Comparison of ENCODE assay signal across 13 cellular contexts in the genomic region with DNA sequence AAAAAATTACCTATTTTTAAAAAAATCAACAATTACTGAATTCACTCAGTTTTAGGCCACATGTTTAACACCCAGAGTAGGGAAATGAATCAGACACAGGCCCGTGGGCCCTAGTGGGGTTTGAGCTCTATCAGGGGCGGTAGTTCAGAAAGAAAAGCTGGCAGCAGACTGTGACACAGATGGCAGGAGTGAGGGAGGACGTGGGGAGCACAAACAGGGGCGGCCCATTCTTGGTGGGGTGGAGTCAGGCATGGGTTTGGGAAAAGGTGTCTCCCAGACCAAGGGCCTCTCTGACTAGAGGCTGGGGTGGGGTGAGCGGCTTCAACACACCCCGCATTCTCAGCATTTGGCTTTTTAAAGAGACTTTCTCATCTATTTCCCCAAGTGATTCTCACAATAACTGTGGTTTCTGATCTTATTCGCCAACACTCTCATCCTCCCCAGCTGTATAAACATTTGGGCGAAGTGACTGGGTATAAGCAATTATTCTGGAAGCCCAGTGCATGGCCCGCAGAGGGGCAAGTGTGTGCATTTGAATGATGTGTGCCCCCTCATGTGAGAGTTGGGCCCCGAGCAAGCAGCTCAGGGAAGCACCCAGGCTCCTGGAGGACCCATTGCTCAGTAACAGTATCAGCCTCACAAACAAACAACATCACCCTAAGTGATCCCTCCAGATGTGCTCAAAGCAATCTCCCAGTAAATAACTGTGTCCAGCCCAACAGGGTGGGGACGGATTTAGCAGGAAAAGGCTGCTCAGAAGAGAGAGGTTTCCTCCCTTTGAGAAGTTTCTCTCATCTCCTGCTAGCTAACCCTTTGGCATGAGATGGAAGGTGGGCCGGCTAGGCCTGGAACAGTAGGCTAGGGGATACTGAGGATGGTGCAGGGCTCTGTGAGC.
A peak's percentile ranks its signal among the peaks of the same experiment; 100 is the strongest.
DNase-seq lines count a peak whose midpoint lies in the region; ATAC-seq and TF ChIP-seq lines count a peak whose summit lies in the region.
"Had no signal": no experiment of that assay in that cellular context is flagged by ENCODE, and none has a peak within 500 bp of the region (broad histone marks: within the 10 kb centered on the region; RNA-seq: fewer than 3 reads in every experiment).

No MANE protein-coding gene starts in this region.

- CTCF ChIA-PET in activated CD4-positive, alpha-beta T cell treated with anti-CD3 and anti-CD28 coated beads, Interleukin-2, amount 10 ng/mL, durations not matched to agents 7 days and 5 days (lab: Charles Lee), result no interaction called here

- H3K4me1 ChIP-seq in gastrocnemius medialis, result no peaks in the 10 kb centered on the region

- no peaks in the 10 kb centered on the region for H3K9me3 ChIP-seq in gastrocnemius medialis
- H3K9me3 ChIP-seq: thoracic aorta had no signal

- peak; percentile 48 for DNase-seq in activated CD4-positive, alpha-beta T cell treated with anti-CD3 and anti-CD28 coated beads for 48 hours
- no peak for DNase-seq in activated CD4-positive, alpha-beta T cell treated with anti-CD3 and anti-CD28 coated beads, Interleukin-2, amount 10 ng/mL, durations not matched to agents 7 days and 5 days
- DNase-seq in chondrocyte (ENCODE audit: low spot score) (no peak), gastrocnemius medialis (no peak), OCI-M1 (lab: John Stamatoyannopoulos, UW) (no peak), GM10266 (ENCODE audit: extremely low spot score) (no peak)
- DNase-seq in activated effector memory CD4-positive, alpha-beta T cell treated with anti-CD3 and anti-CD28 coated beads, Interleukin-2, amount 50 U/mL, for 16 hours, result no peak
- DNase-seq: effector memory CD4-positive, alpha-beta T cell; naive thymus-derived CD8-positive, alpha-beta T cell; NCI-H2081 treated with DMSO at 0.1 percent for 48 hours; RPMI8226 had no signal

- intact Hi-C loops in gastrocnemius medialis (cut with DNase I; ENCODE audit: low total_unique reads), result no loop called here

- H3K27me3 ChIP-seq in gastrocnemius medialis, result no peaks in the 10 kb centered on the region

- no peaks in the 10 kb centered on the region for H3K36me3 ChIP-seq in gastrocnemius medialis
- H3K36me3 ChIP-seq: thoracic aorta had no signal

- H3K4me3 ChIP-seq in gastrocnemius medialis, result no peak overlapping the region
- H3K4me3 ChIP-seq: thoracic aorta had no signal

- in situ Hi-C loops in gastrocnemius medialis (cut with MboI; ENCODE audit: low sequenced_read_pairs in 4 of 4), result loop anchor here in 1 of 4 donors (25.0 kb wide), 1 partner anchor 569 kb away; no protein-coding TSS in a partner anchor

- TF ChIP-seq CTCF in chondrocyte (IDR thresholded peaks at IDR 0.05), result no peak
- no peak for TF ChIP-seq CTCF in gastrocnemius medialis (IDR thresholded peaks at IDR 0.05 in 4 of 5, conservative IDR thresholded peaks at IDR 0.05 in 1 of 5)
- no peak for TF ChIP-seq CTCF in GM10266 (IDR thresholded peaks at IDR 0.05; ENCODE audit: control insufficient read depth, insufficient read depth, low read depth, missing control alignments)

- POLR2A ChIA-PET in activated CD4-positive, alpha-beta T cell treated with anti-CD3 and anti-CD28 coated beads, Interleukin-2, amount 10 ng/mL, durations not matched to agents 7 days and 5 days (lab: Charles Lee), result no interaction called here

- no peaks in the 10 kb centered on the region for H3K4me1 Mint-ChIP-seq in activated CD4-positive, alpha-beta T cell treated with anti-CD3 and anti-CD28 coated beads, Interleukin-2, amount 10 ng/mL, durations not matched to agents 7 days and 5 days
- peaks cover 35% of the 10 kb centered on the region for H3K4me1 Mint-ChIP-seq in chondrocyte (ENCODE audit: low read depth)

- no peak overlapping the region for H3K27ac Mint-ChIP-seq in activated CD4-positive, alpha-beta T cell treated with anti-CD3 and anti-CD28 coated beads, Interleukin-2, amount 10 ng/mL, durations not matched to agents 7 days and 5 days
- peak overlapping the region; percentile 70 for H3K27ac Mint-ChIP-seq in chondrocyte (ENCODE audit: unreplicated experiment)
- H3K27ac Mint-ChIP-seq: naive thymus-derived CD8-positive, alpha-beta T cell had no signal

- TF ChIP-seq POLR2A in gastrocnemius medialis (IDR thresholded peaks at IDR 0.05), result no peak

- H3K27me3 Mint-ChIP-seq in activated CD4-positive, alpha-beta T cell treated with anti-CD3 and anti-CD28 coated beads, Interleukin-2, amount 10 ng/mL, durations not matched to agents 7 days and 5 days, result no peaks in the 10 kb centered on the region
- no peaks in the 10 kb centered on the region for H3K27me3 Mint-ChIP-seq in chondrocyte (ENCODE audit: low read depth)

- ATAC-seq in HG02840 (IDR thresholded peaks at IDR 0.05; ENCODE audit: low FRiP score, unreplicated experiment) (peak; percentile 56), gastrocnemius medialis (peak; percentile 46 to 47)
- ATAC-seq: naive thymus-derived CD8-positive, alpha-beta T cell had no signal

- no peaks in the 10 kb centered on the region for H3K9me3 Mint-ChIP-seq in activated CD4-positive, alpha-beta T cell treated with anti-CD3 and anti-CD28 coated beads, Interleukin-2, amount 10 ng/mL, durations not matched to agents 7 days and 5 days
- no peaks in the 10 kb centered on the region for H3K9me3 Mint-ChIP-seq in chondrocyte (ENCODE audit: low read depth)
- H3K9me3 Mint-ChIP-seq: naive thymus-derived CD8-positive, alpha-beta T cell had no signal

- H3K36me3 Mint-ChIP-seq in activated CD4-positive, alpha-beta T cell treated with anti-CD3 and anti-CD28 coated beads, Interleukin-2, amount 10 ng/mL, durations not matched to agents 7 days and 5 days (ENCODE audit: low read depth), result no peaks in the 10 kb centered on the region
- no peaks in the 10 kb centered on the region for H3K36me3 Mint-ChIP-seq in chondrocyte (ENCODE audit: low read depth)
- H3K36me3 Mint-ChIP-seq: naive thymus-derived CD8-positive, alpha-beta T cell had no signal

- H3K4me3 Mint-ChIP-seq in activated CD4-positive, alpha-beta T cell treated with anti-CD3 and anti-CD28 coated beads, Interleukin-2, amount 10 ng/mL, durations not matched to agents 7 days and 5 days, result no peak overlapping the region
- H3K4me3 Mint-ChIP-seq in chondrocyte (ENCODE audit: unreplicated experiment), result no peak overlapping the region
- H3K4me3 Mint-ChIP-seq: naive thymus-derived CD8-positive, alpha-beta T cell had no signal

- peak overlapping the region in 3 of 4 donors; percentile 4 to 43 (median 34) for H3K27ac ChIP-seq in gastrocnemius medialis
- H3K27ac ChIP-seq: thoracic aorta had no signal
